Comparison of ENCODE assay signal across 8 cellular contexts in genomic region chr14:66359500-66359899, GRCh38.
DNase-seq lines count a peak whose midpoint lies in the region; ATAC-seq, FAIRE-seq and TF ChIP-seq lines count a peak whose summit lies in the region.

No MANE protein-coding gene starts in this region.

- no peak overlapping the region for H3K4me2 ChIP-seq in GM23248 (ENCODE audit: unreplicated experiment)

- no peak overlapping the region for H3K4me3 ChIP-seq in GM23248
- H3K4me3 ChIP-seq in astrocyte of the cerebellum (ENCODE audit: low read depth, low read length) = no peak overlapping the region
- no peak overlapping the region for H3K4me3 ChIP-seq in transverse colon

- no peaks in the 10 kb centered on the region for H3K4me1 ChIP-seq in GM23248 (ENCODE audit: insufficient read depth)
- peaks cover 0 to 8% (median 0%) of the 10 kb centered on the region in 4 donors for H3K4me1 ChIP-seq in transverse colon

- TF ChIP-seq POLR2A in transverse colon (IDR thresholded peaks at IDR 0.05) = no peak

- in situ Hi-C loops in GM23248 (cut with MboI) = no loop called here
- in situ Hi-C loops in astrocyte of the cerebellum (cut with HindIII; ENCODE audit: low sequenced_read_pairs) = no loop called here
- in situ Hi-C loops in transverse colon (cut with MboI; ENCODE audit: low pct_ligation_motif_present in 1 of 4, low pct_unique_long_range_greater_than_20kb in 1 of 4, low sequenced_read_pairs in 3 of 4) = loop anchor here in 3 of 4 donors (25.0 kb wide), 1 partner anchor 753 kb away; no protein-coding TSS in a partner anchor

- H3K9me2 ChIP-seq in GM23248 (ENCODE audit: insufficient read depth) = no peaks in the 10 kb centered on the region

- TF ChIP-seq CTCF in astrocyte of the cerebellum (IDR thresholded peaks at IDR 0.05; ENCODE audit: low read depth, low read length, missing control alignments) (peak; percentile 53), transverse colon (IDR thresholded peaks at IDR 0.05) (peak; percentile 63 to 67 (median 64))

- ATAC-seq in HG03159 (IDR thresholded peaks at IDR 0.05; ENCODE audit: unreplicated experiment) = no peak

- 0 to 3% methylated on average over 3 of the region's 3 CpGs for WGBS in GM23248 (ENCODE audit: low coverage in 1 of 2, low lambda C conversion rate in 2 of 2, missing lambda C conversion rate in 2 of 2), 2 experiments
- WGBS in transverse colon (ENCODE audit: low coverage in 1 of 2), 2 donors = 1 to 3% methylated on average over 3 of the region's 3 CpGs

- H2AFZ ChIP-seq in GM23248 = no peak overlapping the region

- H3K79me2 ChIP-seq in GM23248 (ENCODE audit: insufficient read depth) = no peaks in the 10 kb centered on the region

- H4K20me1 ChIP-seq in GM23248 (ENCODE audit: insufficient read depth) = no peaks in the 10 kb centered on the region

- H3F3A ChIP-seq in GM23248 (ENCODE audit: insufficient read depth) = no peaks in the 10 kb centered on the region

- intact Hi-C loops in transverse colon (cut with DNase I; ENCODE audit: low total_unique reads) = no loop called here

- peak; percentile 99 for FAIRE-seq in islet of Langerhans (lab: Jason Lieb, UNC)

- H3K9me3 ChIP-seq in GM23248 (ENCODE audit: low read depth) = no peaks in the 10 kb centered on the region
- H3K9me3 ChIP-seq in transverse colon = no peaks in the 10 kb centered on the region

- H3K36me3 ChIP-seq in GM23248 (ENCODE audit: low read depth) (no peaks in the 10 kb centered on the region), transverse colon (no peaks in the 10 kb centered on the region)

- no peak overlapping the region for H3K9ac ChIP-seq in GM23248

- DNase-seq in D341Med (ENCODE audit: low spot score) = peak; percentile 62
- peak; percentile 54 for DNase-seq in GM23248
- peak; percentile 74 for DNase-seq in NCI-H2227 treated with DMSO at 0.1 percent for 48 hours (lab: John Stamatoyannopoulos, UW)
- peak; percentile 65 for DNase-seq in astrocyte of the cerebellum (ENCODE audit: low read depth)
- DNase-seq in transverse colon = no peak
- DNase-seq in GF-D8 (lab: John Stamatoyannopoulos, UW) = no peak

- H3K27me3 ChIP-seq in GM23248 (replicated peaks; ENCODE audit: insufficient read depth) (no peaks in the 10 kb centered on the region; the same call in 1 of the 2 replicates), transverse colon (no peaks in the 10 kb centered on the region)

- TF ChIP-seq EP300 in transverse colon (IDR thresholded peaks at IDR 0.05; ENCODE audit: low read depth) = no peak

- H3K27ac ChIP-seq in GM23248 (no peak overlapping the region), transverse colon (no peak overlapping the region)

Comparison
In these comparisons a context has a peak if more than half of its experiments do, and no peak if none do; other contexts are left out.
1. DNase-seq: peak in D341Med (single experiment), GM23248 (single experiment), NCI-H2227 treated with DMSO at 0.1 percent for 48 hours (single experiment) and astrocyte of the cerebellum (single experiment); none in transverse colon (single experiment) and GF-D8 (single experiment).
2. in situ Hi-C loops: an anchor here in transverse colon (25.0 kb wide); none called in GM23248 and astrocyte of the cerebellum.